Comparison of ENCODE assay signal across 33 cellular contexts in the genomic region with DNA sequence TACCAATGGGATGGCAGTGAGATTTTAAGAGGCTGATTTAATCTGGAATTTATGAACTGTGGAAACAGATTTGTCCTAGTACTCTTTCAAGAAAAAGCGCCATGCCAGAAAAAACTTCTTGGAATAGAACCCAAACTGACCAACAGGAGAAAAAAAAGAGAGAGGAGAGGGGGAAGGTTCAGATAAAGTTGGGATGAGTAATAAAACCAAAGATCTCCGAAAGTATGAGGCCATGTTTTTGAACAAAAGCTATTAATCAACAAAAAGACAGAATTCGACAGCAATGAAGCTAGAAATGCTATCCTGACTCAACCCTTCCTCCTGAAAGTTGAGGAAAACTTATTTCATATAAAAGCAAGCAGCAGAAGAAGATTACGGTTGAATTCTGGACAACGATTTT.
"Had no signal": no experiment of that assay in that cellular context is flagged by ENCODE, and none has a peak within 500 bp of the region (broad histone marks: within the 10 kb centered on the region; RNA-seq: fewer than 3 reads in every experiment).

No MANE protein-coding gene starts in this region.

- H3K9ac ChIP-seq: parathyroid adenoma had no signal

- H3K79me2 ChIP-seq: parathyroid adenoma had no signal

- H3K4me1 ChIP-seq: psoas muscle, suprapubic skin, testis, tibial artery, uterus had no signal

- ATAC-seq: naive thymus-derived CD8-positive, alpha-beta T cell; natural killer cell treated with Interleukin-12 subunit alpha and Interleukin-12 subunit beta and Interleukin-15 and Interleukin-18, amount 100 ng/mL, for 72 hours; psoas muscle; right cardiac atrium; sciatic nerve; stimulated activated memory B cell treated with anti-CD40 and anti-IgM and Interleukin-4, amounts not matched to agents 10 μg/mL and 1 μg/mL and 100 μg/mL, for 72 hours; stimulated activated naive CD8-positive, alpha-beta T cell treated with anti-CD3 and anti-CD28 coated beads, Interleukin-15, amount 100 ng/mL, for 72 hours; stimulated activated naive CD8-positive, alpha-beta T cell treated with anti-CD3 and anti-CD28 coated beads, Interleukin-15, Interleukin-2, amounts not matched to agents 100 U/mL and 50 U/mL, for 24 hours; upper lobe of right lung had no signal

- H3K9me3 Mint-ChIP-seq: naive thymus-derived CD8-positive, alpha-beta T cell; natural killer cell treated with Interleukin-12 subunit alpha and Interleukin-12 subunit beta and Interleukin-15 and Interleukin-18, amount 100 ng/mL, for 72 hours; nephron progenitor cell; neural crest cell; stimulated activated memory B cell treated with anti-CD40 and anti-IgM and Interleukin-4, amounts not matched to agents 10 μg/mL and 1 μg/mL and 100 μg/mL, for 72 hours; type B pancreatic cell had no signal

- H3K4me3 ChIP-seq: ovary, psoas muscle, skin epidermis, smooth muscle cell, spleen, suprapubic skin, testis, tibial artery, transverse colon, upper lobe of right lung, uterus had no signal

- H2AFZ ChIP-seq: parathyroid adenoma had no signal

- H3K4me3 Mint-ChIP-seq: naive thymus-derived CD8-positive, alpha-beta T cell; natural killer cell treated with Interleukin-12 subunit alpha and Interleukin-12 subunit beta and Interleukin-15 and Interleukin-18, amount 100 ng/mL, for 72 hours; nephron progenitor cell; neural crest cell; stimulated activated memory B cell treated with anti-CD40 and anti-IgM and Interleukin-4, amounts not matched to agents 10 μg/mL and 1 μg/mL and 100 μg/mL, for 72 hours; stimulated activated naive CD8-positive, alpha-beta T cell treated with anti-CD3 and anti-CD28 coated beads, Interleukin-15, amount 100 ng/mL, for 72 hours; type B pancreatic cell had no signal

- H3K27me3 Mint-ChIP-seq: progenitor cell of endocrine pancreas; stimulated activated naive CD8-positive, alpha-beta T cell treated with anti-CD3 and anti-CD28 coated beads, Interleukin-15, amount 100 ng/mL, for 72 hours; type B pancreatic cell had no signal

- H3K27ac Mint-ChIP-seq: naive thymus-derived CD8-positive, alpha-beta T cell; natural killer cell treated with Interleukin-12 subunit alpha and Interleukin-12 subunit beta and Interleukin-15 and Interleukin-18, amount 100 ng/mL, for 72 hours; nephron progenitor cell; progenitor cell of endocrine pancreas; stimulated activated memory B cell treated with anti-CD40 and anti-IgM and Interleukin-4, amounts not matched to agents 10 μg/mL and 1 μg/mL and 100 μg/mL, for 72 hours; stimulated activated naive CD8-positive, alpha-beta T cell treated with anti-CD3 and anti-CD28 coated beads, Interleukin-15, amount 100 ng/mL, for 72 hours; type B pancreatic cell had no signal

- H3K36me3 Mint-ChIP-seq: naive thymus-derived CD8-positive, alpha-beta T cell; natural killer cell treated with Interleukin-12 subunit alpha and Interleukin-12 subunit beta and Interleukin-15 and Interleukin-18, amount 100 ng/mL, for 72 hours; stimulated activated memory B cell treated with anti-CD40 and anti-IgM and Interleukin-4, amounts not matched to agents 10 μg/mL and 1 μg/mL and 100 μg/mL, for 72 hours; type B pancreatic cell had no signal

- H3K4me1 Mint-ChIP-seq: neural crest cell had no signal

- H3K27me3 ChIP-seq: neutrophil, ovary, spleen, suprapubic skin, testis, tibial artery, transverse colon, upper lobe of right lung, uterus had no signal

- H3K27ac ChIP-seq: neutrophil, ovary, parathyroid adenoma, psoas muscle, spleen, suprapubic skin, testis, tibial artery, transverse colon, upper lobe of right lung, uterus had no signal

- H3K36me3 ChIP-seq: neutrophil, ovary, spleen, suprapubic skin, tibial artery, transverse colon, upper lobe of right lung, uterus had no signal

- DNase-seq: naive thymus-derived CD8-positive, alpha-beta T cell; nephron progenitor cell; nucleus accumbens; ovary; posterior cingulate gyrus; psoas muscle; right cardiac atrium; spleen; stimulated activated CD4-positive, alpha-beta T cell treated with anti-CD3 and anti-CD28 coated beads, Interleukin-12 subunit alpha, Interleukin-12 subunit beta, amount 100 ng/mL, for 4 hours; stimulated activated CD4-positive, alpha-beta T cell treated with anti-CD3 and anti-CD28 coated beads, Interleukin-1b, Interleukin-23, amount 100 ng/mL, for 48 hours; stimulated activated CD4-positive, alpha-beta T cell treated with anti-CD3 and anti-CD28 coated beads, Interleukin-4, amount 100 ng/mL, for 1 hour; stimulated activated CD4-positive, alpha-beta T cell treated with anti-CD3 and anti-CD28 coated beads, Interleukin-4, amount 100 ng/mL, for 4 hours; stimulated activated CD8-positive, alpha-beta memory T cell treated with anti-CD3 and anti-CD28 coated beads, Interleukin-4, amount 100 ng/mL, for 48 hours; stimulated activated naive CD4-positive, alpha-beta T cell; stimulated activated naive CD8-positive, alpha-beta T cell treated with anti-CD3 and anti-CD28 coated beads, Interleukin-15, amount 100 ng/mL, for 72 hours; stimulated activated naive CD8-positive, alpha-beta T cell treated with anti-CD3 and anti-CD28 coated beads, Interleukin-15, Interleukin-2, amounts not matched to agents 100 U/mL and 50 U/mL, for 24 hours; substantia nigra; testis; tibial artery; transverse colon; upper lobe of right lung; uterus had no signal

- H3K4me2 ChIP-seq: smooth muscle cell had no signal

- H3K9me3 ChIP-seq: neutrophil, ovary, psoas muscle, spleen, suprapubic skin, testis, tibial artery, transverse colon, upper lobe of right lung, uterus had no signal
